ENCODE assay signal across 16 cellular contexts in genomic region chr12:30533518-30533917, GRCh38.
DNase-seq lines count a peak whose midpoint lies in the region; ATAC-seq and TF ChIP-seq lines count a peak whose summit lies in the region.
"Had no signal": no experiment of that assay in that cellular context is flagged by ENCODE, and none has a peak within 500 bp of the region (broad histone marks: within the 10 kb centered on the region; RNA-seq: fewer than 3 reads in every experiment).

No MANE protein-coding gene starts in this region.

- H3K9me2 ChIP-seq in GM23248 (ENCODE audit: insufficient read depth) = no peaks in the 10 kb centered on the region

- H3K36me3 Mint-ChIP-seq in T-helper 17 cell (ENCODE audit: low read depth) = no peaks in the 10 kb centered on the region
- H3K36me3 Mint-ChIP-seq: CD8-positive, alpha-beta T cell; IgD-negative memory B cell had no signal

- H3F3A ChIP-seq in GM23248 (ENCODE audit: insufficient read depth) = no peaks in the 10 kb centered on the region

- H3K9ac ChIP-seq in GM23248 (no peak overlapping the region), stomach smooth muscle (ENCODE audit: low read length in 2 of 2) (no peak overlapping the region)

- H3K27ac ChIP-seq in GM23248 = no peak overlapping the region
- H3K27ac ChIP-seq in stomach smooth muscle (ENCODE audit: low read length) = peak overlapping the region; percentile 3

- no peaks in the 10 kb centered on the region for H3K4me1 ChIP-seq in GM23248 (ENCODE audit: insufficient read depth)
- no peaks in the 10 kb centered on the region for H3K4me1 ChIP-seq in stomach smooth muscle (ENCODE audit: control insufficient read depth, insufficient read depth, low read length)

- WGBS in GM23248 (ENCODE audit: low coverage in 1 of 2, low lambda C conversion rate in 2 of 2, missing lambda C conversion rate in 2 of 2), 2 experiments = 22 to 25% methylated on average over 5 of the region's 5 CpGs

- in situ Hi-C loops in GM23248 (cut with MboI) = no loop called here

- TF ChIP-seq CTCF in fibroblast of mammary gland (conservative IDR thresholded peaks at IDR 0.05; ENCODE audit: control insufficient read depth, insufficient read depth, low read depth, low read length) = no peak

- H4K20me1 ChIP-seq in GM23248 (ENCODE audit: insufficient read depth) = no peaks in the 10 kb centered on the region

- H3K79me2 ChIP-seq in GM23248 (ENCODE audit: insufficient read depth) = no peaks in the 10 kb centered on the region

- no peaks in the 10 kb centered on the region for H3K36me3 ChIP-seq in GM23248 (ENCODE audit: low read depth)
- H3K36me3 ChIP-seq in stomach smooth muscle (ENCODE audit: control insufficient read depth in 2 of 2, insufficient read depth in 2 of 2, low read length in 2 of 2) = no peaks in the 10 kb centered on the region

- ATAC-seq in T-helper 17 cell (no peak), HG02870 (IDR thresholded peaks at IDR 0.05; ENCODE audit: unreplicated experiment) (no peak)
- ATAC-seq: CD8-positive, alpha-beta T cell had no signal

- no peak overlapping the region for H3K27ac Mint-ChIP-seq in T-helper 17 cell
- H3K27ac Mint-ChIP-seq: CD8-positive, alpha-beta T cell; IgD-negative memory B cell had no signal

- DNase-seq in GM23248 (peak; percentile 37), T-helper 17 cell (no peak), fibroblast of mammary gland (ENCODE audit: low read depth) (peak; percentile 63), SK-N-DZ (ENCODE audit: low spot score) (no peak), NCI-H1930 (lab: John Stamatoyannopoulos, UW) (no peak)
- DNase-seq: ACHN; CD8-positive, alpha-beta T cell; DMS79 treated with DMSO at 0.1 percent for 48 hours; NCI-H1092; NCI-H1694; NCI-H69; NK-92 treated with Interleukin-12 subunit alpha and Interleukin-12 subunit beta, amount 100 ng/mL, for 24 hours; OCI-M1 had no signal

- H3K4me3 ChIP-seq in GM23248 (no peak overlapping the region), fibroblast of mammary gland (ENCODE audit: control insufficient read depth, low read depth, low read length) (no peak overlapping the region), stomach smooth muscle (ENCODE audit: low read length in 2 of 2) (no peak overlapping the region)

- no peaks in the 10 kb centered on the region for H3K4me1 Mint-ChIP-seq in T-helper 17 cell
- H3K4me1 Mint-ChIP-seq: IgD-negative memory B cell had no signal

- H3K27me3 ChIP-seq in GM23248 (replicated peaks; ENCODE audit: insufficient read depth) = no peaks in the 10 kb centered on the region
- H3K27me3 ChIP-seq in stomach smooth muscle (ENCODE audit: control insufficient read depth in 1 of 2, insufficient read depth in 2 of 2, low read length in 2 of 2) = no peaks in the 10 kb centered on the region

- peak overlapping the region; percentile 37; the same call in 1 of the 2 replicates for H2AFZ ChIP-seq in GM23248

- H3K4me3 Mint-ChIP-seq in T-helper 17 cell = peak overlapping the region; percentile 36
- H3K4me3 Mint-ChIP-seq: CD8-positive, alpha-beta T cell; IgD-negative memory B cell had no signal

- no peaks in the 10 kb centered on the region for H3K9me3 ChIP-seq in GM23248 (ENCODE audit: low read depth)
- no peaks in the 10 kb centered on the region for H3K9me3 ChIP-seq in T-helper 17 cell (ENCODE audit: control insufficient read depth, low read length, poor library complexity, severe bottlenecking)
- H3K9me3 ChIP-seq in stomach smooth muscle (ENCODE audit: control insufficient read depth in 2 of 2, low read length in 2 of 2) = no peaks in the 10 kb centered on the region

- no peak overlapping the region for H3K4me2 ChIP-seq in GM23248 (ENCODE audit: unreplicated experiment)

- peaks cover 30% of the 10 kb centered on the region for H3K27me3 Mint-ChIP-seq in T-helper 17 cell

Comparison
In these comparisons a context has a peak if more than half of its experiments do, and no peak if none do; other contexts are left out.
1. DNase-seq: peak in GM23248 (single experiment) and fibroblast of mammary gland (single experiment); none in T-helper 17 cell (0 of 3), SK-N-DZ (single experiment) and NCI-H1930 (0 of 2).